Comparison of ENCODE assay signal across 15 cellular contexts in genomic region chr5:158990979-158991378, GRCh38.
"Had no signal": no experiment of that assay in that cellular context is flagged by ENCODE, and none has a peak within 500 bp of the region (broad histone marks: within the 10 kb centered on the region; RNA-seq: fewer than 3 reads in every experiment).

No MANE protein-coding gene starts in this region.

- H3K4me3 Mint-ChIP-seq: activated T-helper 1 cell treated with anti-CD3 and anti-CD28 coated beads, Interleukin-12 subunit alpha, Interleukin-12 subunit beta, Interleukin-2, Interleukin-4 antibody, amounts not matched to agents 30 ng/mL and 10 ng/mL and 1 ng/mL, durations not matched to agents 14 hours and 24 hours and 36 hours; nephron; stimulated activated naive CD8-positive, alpha-beta T cell treated with anti-CD3 and anti-CD28 coated beads, Interleukin-15, amount 100 ng/mL, for 72 hours had no signal

- H3K4me1 ChIP-seq: upper lobe of right lung had no signal

- H3K36me3 ChIP-seq: sigmoid colon, thoracic aorta, upper lobe of right lung had no signal

- H3K9me3 ChIP-seq: sigmoid colon, thoracic aorta, upper lobe of right lung had no signal

- H3K9me3 Mint-ChIP-seq: activated T-helper 1 cell treated with anti-CD3 and anti-CD28 coated beads, Interleukin-12 subunit alpha, Interleukin-12 subunit beta, Interleukin-2, Interleukin-4 antibody, amounts not matched to agents 30 ng/mL and 10 ng/mL and 1 ng/mL, durations not matched to agents 14 hours and 24 hours and 36 hours; nephron; stimulated activated naive CD8-positive, alpha-beta T cell treated with anti-CD3 and anti-CD28 coated beads, Interleukin-15, amount 100 ng/mL, for 72 hours had no signal

- DNase-seq: activated CD4-positive, alpha-beta T cell treated with anti-CD3 and anti-CD28 coated beads, Interleukin-2, amount 50 U/mL, for 1 hour; activated naive CD4-positive, alpha-beta T cell; aorta; hippocampal formation; left ventricle myocardium superior; nucleus accumbens; sigmoid colon; stimulated activated CD4-positive, alpha-beta T cell treated with anti-CD3 and anti-CD28 coated beads, Interleukin-1b, Interleukin-23, amount 100 ng/mL, for 48 hours; stimulated activated naive CD8-positive, alpha-beta T cell treated with anti-CD3 and anti-CD28 coated beads, Interleukin-15, amount 100 ng/mL, for 72 hours; T-helper 9 cell; upper lobe of right lung had no signal

- H3K4me3 ChIP-seq: sigmoid colon, upper lobe of right lung had no signal

- H3K27me3 ChIP-seq: sigmoid colon, upper lobe of right lung had no signal

- H3K27ac Mint-ChIP-seq: activated T-helper 1 cell treated with anti-CD3 and anti-CD28 coated beads, Interleukin-12 subunit alpha, Interleukin-12 subunit beta, Interleukin-2, Interleukin-4 antibody, amounts not matched to agents 30 ng/mL and 10 ng/mL and 1 ng/mL, durations not matched to agents 14 hours and 24 hours and 36 hours; nephron; stimulated activated naive CD8-positive, alpha-beta T cell treated with anti-CD3 and anti-CD28 coated beads, Interleukin-15, amount 100 ng/mL, for 72 hours had no signal

- ATAC-seq: left ventricle myocardium superior; stimulated activated naive CD8-positive, alpha-beta T cell treated with anti-CD3 and anti-CD28 coated beads, Interleukin-15, amount 100 ng/mL, for 72 hours; upper lobe of right lung had no signal

- H3K27me3 Mint-ChIP-seq: stimulated activated naive CD8-positive, alpha-beta T cell treated with anti-CD3 and anti-CD28 coated beads, Interleukin-15, amount 100 ng/mL, for 72 hours had no signal

- H3K4me1 Mint-ChIP-seq: stimulated activated naive CD8-positive, alpha-beta T cell treated with anti-CD3 and anti-CD28 coated beads, Interleukin-15, amount 100 ng/mL, for 72 hours had no signal

- H3K27ac ChIP-seq: epithelial cell of prostate, upper lobe of right lung had no signal
